Comparison of ENCODE assay signal across 9 cellular contexts in the genomic region with DNA sequence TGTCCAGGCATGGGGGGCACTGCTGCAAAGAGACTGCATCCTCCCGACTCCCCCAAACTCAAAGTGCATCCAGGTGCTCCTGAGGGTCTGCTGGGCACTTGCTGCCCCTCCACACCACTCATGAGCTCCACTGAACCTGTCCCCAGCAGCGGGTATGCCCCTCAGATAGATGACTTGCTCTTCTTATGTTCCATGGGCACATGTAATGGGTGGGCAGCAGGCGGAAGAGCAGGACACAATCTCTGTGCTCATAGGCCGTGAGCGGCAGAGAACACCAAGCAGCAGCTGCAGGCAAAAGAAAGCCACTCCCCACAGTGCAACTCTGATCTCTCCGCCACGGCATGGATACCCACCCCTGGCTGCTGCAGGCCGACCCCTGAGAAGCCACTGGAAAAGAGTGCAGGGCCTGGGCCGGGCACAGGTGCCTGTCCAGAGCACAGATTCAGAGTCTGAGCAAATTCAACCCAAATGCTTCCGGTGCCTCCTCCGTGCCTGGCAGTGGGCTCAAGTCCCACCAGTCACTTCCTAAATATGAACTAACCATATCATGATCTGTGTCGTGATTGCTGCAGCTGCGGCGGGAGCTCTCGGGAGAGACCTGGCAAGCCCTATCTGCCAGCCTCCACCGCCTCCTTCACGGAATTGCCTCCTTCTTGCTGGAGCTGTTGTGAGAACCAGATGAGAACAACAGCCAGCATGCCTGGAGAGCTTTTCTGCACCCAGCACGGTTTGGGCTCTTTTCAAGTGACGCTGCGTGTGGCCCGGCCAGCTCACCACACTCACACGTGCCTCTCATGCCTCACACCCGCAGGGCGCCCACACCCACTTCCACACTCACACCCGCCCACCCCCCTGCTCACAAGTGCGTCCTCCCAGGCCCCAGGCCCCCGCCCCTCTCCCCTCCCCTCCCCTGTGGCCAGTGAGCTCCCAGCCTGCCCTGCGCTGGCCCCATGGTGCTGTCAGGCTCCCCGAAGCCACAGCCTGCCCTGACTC.
DNase-seq lines count a peak whose midpoint lies in the region; ATAC-seq lines count a peak whose summit lies in the region.
"Had no signal": no experiment of that assay in that cellular context is flagged by ENCODE, and none has a peak within 500 bp of the region (broad histone marks: within the 10 kb centered on the region; RNA-seq: fewer than 3 reads in every experiment).

No MANE protein-coding gene starts in this region.

- H3K36me3 Mint-ChIP-seq in activated CD4-positive, alpha-beta memory T cell treated with anti-CD3 and anti-CD28 coated beads for 36 hours = no peaks in the 10 kb centered on the region
- H3K36me3 Mint-ChIP-seq in activated CD4-positive, alpha-beta memory T cell treated with anti-CD3 and anti-CD28 coated beads, Interleukin-2, amount 10 ng/mL, durations not matched to agents 7 days and 5 days (ENCODE audit: low read depth) = no peaks in the 10 kb centered on the region
- no peaks in the 10 kb centered on the region for H3K36me3 Mint-ChIP-seq in T-cell

- no peak overlapping the region for H3K4me3 Mint-ChIP-seq in activated CD4-positive, alpha-beta memory T cell treated with anti-CD3 and anti-CD28 coated beads for 36 hours
- no peak overlapping the region for H3K4me3 Mint-ChIP-seq in activated CD4-positive, alpha-beta memory T cell treated with anti-CD3 and anti-CD28 coated beads, Interleukin-2, amount 10 ng/mL, durations not matched to agents 7 days and 5 days
- H3K4me3 Mint-ChIP-seq in T-cell = peak overlapping the region; percentile 41 to 54 (median 53)

- DNase-seq in activated CD4-positive, alpha-beta memory T cell treated with anti-CD3 and anti-CD28 coated beads for 36 hours = peak; percentile 19
- no peak for DNase-seq in activated CD4-positive, alpha-beta memory T cell treated with anti-CD3 and anti-CD28 coated beads, Interleukin-2, amount 10 ng/mL, durations not matched to agents 7 days and 5 days
- peak in 33 of 34 experiments; percentile 26 to 84 (median 63) for DNase-seq in T-cell
- peak; percentile 24 for DNase-seq in foreskin melanocyte
- DNase-seq in stimulated activated CD8-positive, alpha-beta memory T cell treated with anti-CD3 and anti-CD28 coated beads, Interleukin-7, amount 100 ng/mL, for 4 hours (ENCODE audit: low read depth in 2 of 2) = peak; percentile 40 to 68
- no peak for DNase-seq in COLO668 (lab: John Stamatoyannopoulos, UW; ENCODE audit: unreplicated experiment)
- DNase-seq: activated CD4-positive, alpha-beta T cell treated with anti-CD3 and anti-CD28 coated beads, Interleukin-2, amount 50 U/mL, for 1 hour had no signal

- H3K4me1 Mint-ChIP-seq in activated CD4-positive, alpha-beta memory T cell treated with anti-CD3 and anti-CD28 coated beads for 36 hours (ENCODE audit: low read depth) = peaks cover 17% of the 10 kb centered on the region
- peaks cover 24% of the 10 kb centered on the region for H3K4me1 Mint-ChIP-seq in activated CD4-positive, alpha-beta memory T cell treated with anti-CD3 and anti-CD28 coated beads, Interleukin-2, amount 10 ng/mL, durations not matched to agents 7 days and 5 days
- H3K4me1 Mint-ChIP-seq in T-cell = peaks cover 0 to 30% (median 30%) of the 10 kb centered on the region in 3 donors

- POLR2A ChIA-PET in activated CD4-positive, alpha-beta memory T cell treated with anti-CD3 and anti-CD28 coated beads for 36 hours (lab: Charles Lee) = no interaction called here
- POLR2A ChIA-PET in activated CD4-positive, alpha-beta memory T cell treated with anti-CD3 and anti-CD28 coated beads, Interleukin-2, amount 10 ng/mL, durations not matched to agents 7 days and 5 days (lab: Charles Lee) = interaction anchor here (1.0 kb wide), 2 partner anchors 113 to 142 kb away, joined by 3 read pairs; no protein-coding TSS in a partner anchor
- POLR2A ChIA-PET in T-cell (lab: Charles Lee) = interaction anchor here in 1 of 2 donors (0.6 to 1.2 kb wide), 6 partner anchors 35 to 154 kb away, joined by 3 to 6 read pairs (median 4); no protein-coding TSS in a partner anchor

- ATAC-seq in T-cell (replicated peaks in 1 of 4) (peak; percentile 36 to 70 (median 58)), HG02642 (IDR thresholded peaks at IDR 0.05; ENCODE audit: poor library complexity, unreplicated experiment) (no peak), GM18868 (IDR thresholded peaks at IDR 0.05; ENCODE audit: unreplicated experiment) (no peak)

- CTCF ChIA-PET in activated CD4-positive, alpha-beta memory T cell treated with anti-CD3 and anti-CD28 coated beads for 36 hours (lab: Charles Lee) = interaction anchor here (0.7 to 2.3 kb wide), 5 partner anchors 28 to 218 kb away, joined by 3 to 9 read pairs (median 3); no protein-coding TSS in a partner anchor
- CTCF ChIA-PET in activated CD4-positive, alpha-beta memory T cell treated with anti-CD3 and anti-CD28 coated beads, Interleukin-2, amount 10 ng/mL, durations not matched to agents 7 days and 5 days (lab: Charles Lee) = interaction anchor here (0.9 to 2.4 kb wide), 6 partner anchors 28 to 218 kb away, joined by 3 to 8 read pairs (median 4); no protein-coding TSS in a partner anchor
- CTCF ChIA-PET in T-cell (lab: Charles Lee) = interaction anchor here in 1 of 2 donors (0.6 to 1.9 kb wide), 9 partner anchors 28 to 155 kb away, joined by 3 to 6 read pairs (median 4); no protein-coding TSS in a partner anchor

- intact Hi-C loops in activated CD4-positive, alpha-beta memory T cell treated with anti-CD3 and anti-CD28 coated beads for 36 hours (cut with micrococcal nuclease) = no loop called here

- H3K27ac Mint-ChIP-seq in activated CD4-positive, alpha-beta memory T cell treated with anti-CD3 and anti-CD28 coated beads for 36 hours = no peak overlapping the region
- H3K27ac Mint-ChIP-seq in activated CD4-positive, alpha-beta memory T cell treated with anti-CD3 and anti-CD28 coated beads, Interleukin-2, amount 10 ng/mL, durations not matched to agents 7 days and 5 days = no peak overlapping the region
- peak overlapping the region; percentile 65 to 68 for H3K27ac Mint-ChIP-seq in T-cell

- H3K27me3 Mint-ChIP-seq in activated CD4-positive, alpha-beta memory T cell treated with anti-CD3 and anti-CD28 coated beads for 36 hours = no peaks in the 10 kb centered on the region
- H3K27me3 Mint-ChIP-seq in activated CD4-positive, alpha-beta memory T cell treated with anti-CD3 and anti-CD28 coated beads, Interleukin-2, amount 10 ng/mL, durations not matched to agents 7 days and 5 days = peaks cover 15% of the 10 kb centered on the region
- no peaks in the 10 kb centered on the region for H3K27me3 Mint-ChIP-seq in T-cell

- no peaks in the 10 kb centered on the region for H3K9me3 Mint-ChIP-seq in activated CD4-positive, alpha-beta memory T cell treated with anti-CD3 and anti-CD28 coated beads for 36 hours
- H3K9me3 Mint-ChIP-seq in activated CD4-positive, alpha-beta memory T cell treated with anti-CD3 and anti-CD28 coated beads, Interleukin-2, amount 10 ng/mL, durations not matched to agents 7 days and 5 days = no peaks in the 10 kb centered on the region
- H3K9me3 Mint-ChIP-seq in T-cell = no peaks in the 10 kb centered on the region

Comparison
In these comparisons a context has a peak if more than half of its experiments do, and no peak if none do; other contexts are left out.
1. DNase-seq: peak in activated CD4-positive, alpha-beta memory T cell treated with anti-CD3 and anti-CD28 coated beads for 36 hours (single experiment), T-cell (33 of 34), foreskin melanocyte (single experiment) and stimulated activated CD8-positive, alpha-beta memory T cell treated with anti-CD3 and anti-CD28 coated beads, Interleukin-7, amount 100 ng/mL, for 4 hours (2 of 2); none in activated CD4-positive, alpha-beta memory T cell treated with anti-CD3 and anti-CD28 coated beads, Interleukin-2, amount 10 ng/mL, durations not matched to agents 7 days and 5 days (single experiment) and COLO668 (single experiment).
2. H3K27ac Mint-ChIP-seq: peak in T-cell (2 of 2); none in activated CD4-positive, alpha-beta memory T cell treated with anti-CD3 and anti-CD28 coated beads for 36 hours (single experiment) and activated CD4-positive, alpha-beta memory T cell treated with anti-CD3 and anti-CD28 coated beads, Interleukin-2, amount 10 ng/mL, durations not matched to agents 7 days and 5 days (single experiment).
3. H3K4me3 Mint-ChIP-seq: peak in T-cell (3 of 3); none in activated CD4-positive, alpha-beta memory T cell treated with anti-CD3 and anti-CD28 coated beads for 36 hours (single experiment) and activated CD4-positive, alpha-beta memory T cell treated with anti-CD3 and anti-CD28 coated beads, Interleukin-2, amount 10 ng/mL, durations not matched to agents 7 days and 5 days (single experiment).
4. ATAC-seq: peak in T-cell (4 of 4); none in HG02642 (single experiment) and GM18868 (single experiment).